In genomic region chr10:64159910-64160872, GRCh38 we compare ENCODE assay signal across 15 cellular contexts.
DNase-seq lines count a peak whose midpoint lies in the region; ATAC-seq, FAIRE-seq and TF ChIP-seq lines count a peak whose summit lies in the region.
"Had no signal": no experiment of that assay in that cellular context is flagged by ENCODE, and none has a peak within 500 bp of the region (broad histone marks: within the 10 kb centered on the region; RNA-seq: fewer than 3 reads in every experiment).

No MANE protein-coding gene starts in this region.

- TF ChIP-seq CTCF in endodermal cell (conservative IDR thresholded peaks at IDR 0.05) (no peak), pancreas (IDR thresholded peaks at IDR 0.05) (no peak), left lung (IDR thresholded peaks at IDR 0.05) (no peak)

- intact Hi-C loops in left cardiac atrium (cut with DNase I), result no loop called here
- intact Hi-C loops in Right ventricle myocardium superior (cut with DNase I), result no loop called here
- intact Hi-C loops in pancreas (cut with DNase I), result no loop called here
- intact Hi-C loops in left lung (cut with DNase I), result no loop called here

- H3K27ac Mint-ChIP-seq in endodermal cell, result peak overlapping the region; percentile 87
- H3K27ac Mint-ChIP-seq: CD4-positive, CD25-positive, alpha-beta regulatory T cell; GM23338 had no signal

- no peak overlapping the region for H3K4me3 Mint-ChIP-seq in endodermal cell
- H3K4me3 Mint-ChIP-seq: CD4-positive, CD25-positive, alpha-beta regulatory T cell; GM23338 had no signal

- H3K27me3 ChIP-seq in endodermal cell (ENCODE audit: control insufficient read depth, insufficient read depth, low read length, poor library complexity, severe bottlenecking) (no peaks in the 10 kb centered on the region), pancreas (no peaks in the 10 kb centered on the region), left lung (no peaks in the 10 kb centered on the region)
- H3K27me3 ChIP-seq: BLaER1 treated with 17β-estradiol and CSF1 and Interleukin-3, amounts not matched to agents 10 nM and 100 nM had no signal

- H3K36me3 ChIP-seq in endodermal cell (ENCODE audit: control insufficient read depth, insufficient read depth, low read length) (no peaks in the 10 kb centered on the region), pancreas (no peaks in the 10 kb centered on the region), left lung (no peaks in the 10 kb centered on the region)
- H3K36me3 ChIP-seq: BLaER1 treated with 17β-estradiol and CSF1 and Interleukin-3, amounts not matched to agents 10 nM and 100 nM had no signal

- H3K9ac ChIP-seq in endodermal cell (ENCODE audit: extremely low read depth, low read length, poor library complexity, severe bottlenecking), result no peak overlapping the region
- H3K9ac ChIP-seq: BLaER1 treated with 17β-estradiol and CSF1 and Interleukin-3, amounts not matched to agents 10 nM and 100 nM had no signal

- H3K9me3 ChIP-seq in endodermal cell (ENCODE audit: control insufficient read depth, low read length) (peaks cover 6% of the 10 kb centered on the region), pancreas (no peaks in the 10 kb centered on the region), left lung (no peaks in the 10 kb centered on the region)
- H3K9me3 ChIP-seq: BLaER1 treated with 17β-estradiol and CSF1 and Interleukin-3, amounts not matched to agents 10 nM and 100 nM had no signal

- H3K27me3 Mint-ChIP-seq in endodermal cell (ENCODE audit: insufficient read depth), result no peaks in the 10 kb centered on the region
- H3K27me3 Mint-ChIP-seq: CD4-positive, CD25-positive, alpha-beta regulatory T cell had no signal

- H3K4me1 ChIP-seq in endodermal cell (ENCODE audit: control insufficient read depth, insufficient read depth, low read length), result peaks cover 6% of the 10 kb centered on the region
- H3K4me1 ChIP-seq in pancreas, result peaks cover 0 to 4% (median 0%) of the 10 kb centered on the region in 3 donors
- H3K4me1 ChIP-seq in left lung, result no peaks in the 10 kb centered on the region
- H3K4me1 ChIP-seq: BLaER1 treated with 17β-estradiol and CSF1 and Interleukin-3, amounts not matched to agents 10 nM and 100 nM had no signal

- no peak for FAIRE-seq in pancreas (lab: Jason Lieb, UNC)
- FAIRE-seq: GM12878, GM18507 had no signal

- no peaks in the 10 kb centered on the region for H3K9me3 Mint-ChIP-seq in endodermal cell
- H3K9me3 Mint-ChIP-seq: GM23338 had no signal

- H3K36me3 Mint-ChIP-seq in endodermal cell (ENCODE audit: low read depth), result no peaks in the 10 kb centered on the region
- H3K36me3 Mint-ChIP-seq: CD4-positive, CD25-positive, alpha-beta regulatory T cell had no signal

- peak in 1 of 2 donors; percentile 71 for ATAC-seq in left cardiac atrium
- ATAC-seq in Right ventricle myocardium superior (ENCODE audit: poor library complexity), result no peak
- ATAC-seq in pancreas, result peak in 3 of 4 donors; percentile 64 to 77 (median 64)
- no peak for ATAC-seq in left lung
- no peak for ATAC-seq in GM21528 (IDR thresholded peaks at IDR 0.05; ENCODE audit: low FRiP score, unreplicated experiment)
- ATAC-seq: GM12878, GM23338 had no signal

- peaks cover 15% of the 10 kb centered on the region for H3K4me1 Mint-ChIP-seq in endodermal cell
- H3K4me1 Mint-ChIP-seq: CD4-positive, CD25-positive, alpha-beta regulatory T cell; GM23338 had no signal

- 60 to 77% methylated on average over 2 of the region's 2 CpGs for WGBS in endodermal cell (ENCODE audit: insufficient coverage in 1 of 2, insufficient read length in 1 of 2), 2 experiments
- WGBS in pancreas, 2 donors, result 43 to 48% methylated on average over 2 of the region's 2 CpGs

- H3K4me3 ChIP-seq in endodermal cell (ENCODE audit: low read length), result no peak overlapping the region
- H3K4me3 ChIP-seq in pancreas, result no peak overlapping the region
- H3K4me3 ChIP-seq in left lung, result no peak overlapping the region
- H3K4me3 ChIP-seq: BLaER1 treated with 17β-estradiol and CSF1 and Interleukin-3, amounts not matched to agents 10 nM and 100 nM; GM12878; GM23338 had no signal

- no peak overlapping the region for H3K27ac ChIP-seq in endodermal cell (ENCODE audit: low read depth, low read length)
- no peak overlapping the region for H3K27ac ChIP-seq in pancreas
- H3K27ac ChIP-seq in left lung, result no peak overlapping the region
- H3K27ac ChIP-seq: BLaER1 treated with 17β-estradiol and CSF1 and Interleukin-3, amounts not matched to agents 10 nM and 100 nM had no signal

- DNase-seq in left cardiac atrium, result peak; percentile 20
- no peak for DNase-seq in Right ventricle myocardium superior
- no peak for DNase-seq in endodermal cell
- DNase-seq in pancreas, result peak in 3 of 6 donors; percentile 2 to 15 (median 8)
- no peak for DNase-seq in left lung
- DNase-seq in stimulated activated CD4-positive, alpha-beta T cell treated with anti-CD3 and anti-CD28 coated beads, Interleukin-2, amount 100 ng/mL, for 24 hours, result no peak
- DNase-seq: ACHN; CD4-positive, CD25-positive, alpha-beta regulatory T cell; DMS 273 treated with DMSO at 0.1 percent for 48 hours; H7 had no signal

Comparison
In these comparisons a context has a peak if more than half of its experiments do, and no peak if none do; other contexts are left out.
1. ATAC-seq: peak in pancreas (3 of 4); none in Right ventricle myocardium superior (single experiment), left lung (single experiment) and GM21528 (single experiment).